In genomic region chr2:3127279-3127690, GRCh38 we compare ENCODE assay signal across 10 cellular contexts.
A peak's percentile ranks its signal among the peaks of the same experiment; 100 is the strongest.
DNase-seq lines count a peak whose midpoint lies in the region; ATAC-seq lines count a peak whose summit lies in the region.
"Had no signal": no experiment of that assay in that cellular context is flagged by ENCODE, and none has a peak within 500 bp of the region (broad histone marks: within the 10 kb centered on the region; RNA-seq: fewer than 3 reads in every experiment).

No MANE protein-coding gene starts in this region.

- POLR2A ChIA-PET in activated CD4-positive, alpha-beta memory T cell treated with anti-CD3 and anti-CD28 coated beads for 36 hours (lab: Charles Lee): interaction anchor here (1.5 kb wide), 1 partner anchor 96 kb away, joined by 5 read pairs; no protein-coding TSS in a partner anchor
- POLR2A ChIA-PET in activated CD4-positive, alpha-beta memory T cell treated with anti-CD3 and anti-CD28 coated beads, Interleukin-2, amount 10 ng/mL, durations not matched to agents 7 days and 5 days (lab: Charles Lee): interaction anchor here (1.0 kb wide), 1 partner anchor 9 kb away, joined by 3 read pairs; no protein-coding TSS in a partner anchor
- POLR2A ChIA-PET in naive thymus-derived CD4-positive, alpha-beta T cell (lab: Charles Lee): no interaction called here

- no peak overlapping the region for H3K4me3 ChIP-seq in naive thymus-derived CD4-positive, alpha-beta T cell (ENCODE audit: low read length)

- no peaks in the 10 kb centered on the region for H3K4me1 ChIP-seq in naive thymus-derived CD4-positive, alpha-beta T cell (ENCODE audit: control insufficient read depth in 2 of 2, insufficient read depth in 2 of 2, low read length in 2 of 2)
- H3K4me1 ChIP-seq: parathyroid adenoma had no signal

- ATAC-seq in HG02678 (IDR thresholded peaks at IDR 0.05; ENCODE audit: unreplicated experiment): peak; percentile 50
- ATAC-seq in naive thymus-derived CD4-positive, alpha-beta T cell: peak; percentile 53
- ATAC-seq in GM18517 (IDR thresholded peaks at IDR 0.05; ENCODE audit: unreplicated experiment): no peak

- H3K27me3 Mint-ChIP-seq in activated CD4-positive, alpha-beta memory T cell treated with anti-CD3 and anti-CD28 coated beads for 36 hours: peaks cover 1% of the 10 kb centered on the region
- H3K27me3 Mint-ChIP-seq in activated CD4-positive, alpha-beta memory T cell treated with anti-CD3 and anti-CD28 coated beads, Interleukin-2, amount 10 ng/mL, durations not matched to agents 7 days and 5 days: no peaks in the 10 kb centered on the region
- peaks cover 0 to 15% (median 3%) of the 10 kb centered on the region in 5 donors for H3K27me3 Mint-ChIP-seq in naive thymus-derived CD4-positive, alpha-beta T cell

- H3K9me3 ChIP-seq in naive thymus-derived CD4-positive, alpha-beta T cell (ENCODE audit: control insufficient read depth in 2 of 3, low read length in 3 of 3): no peaks in the 10 kb centered on the region

- H3K36me3 ChIP-seq in naive thymus-derived CD4-positive, alpha-beta T cell (ENCODE audit: control insufficient read depth in 2 of 3, insufficient read depth in 3 of 3, low read length in 3 of 3): no peaks in the 10 kb centered on the region

- H3K27ac Mint-ChIP-seq in activated CD4-positive, alpha-beta memory T cell treated with anti-CD3 and anti-CD28 coated beads for 36 hours: peak overlapping the region; percentile 33
- H3K27ac Mint-ChIP-seq in activated CD4-positive, alpha-beta memory T cell treated with anti-CD3 and anti-CD28 coated beads, Interleukin-2, amount 10 ng/mL, durations not matched to agents 7 days and 5 days: no peak overlapping the region
- H3K27ac Mint-ChIP-seq in naive thymus-derived CD4-positive, alpha-beta T cell: peak overlapping the region in 8 of 9 donors; percentile 36 to 85 (median 62)

- H3K9me3 Mint-ChIP-seq in activated CD4-positive, alpha-beta memory T cell treated with anti-CD3 and anti-CD28 coated beads for 36 hours: no peaks in the 10 kb centered on the region
- H3K9me3 Mint-ChIP-seq in activated CD4-positive, alpha-beta memory T cell treated with anti-CD3 and anti-CD28 coated beads, Interleukin-2, amount 10 ng/mL, durations not matched to agents 7 days and 5 days: no peaks in the 10 kb centered on the region
- H3K9me3 Mint-ChIP-seq in naive thymus-derived CD4-positive, alpha-beta T cell: peaks cover 0 to 2% (median 0%) of the 10 kb centered on the region in 11 donors

- H3K4me3 Mint-ChIP-seq in activated CD4-positive, alpha-beta memory T cell treated with anti-CD3 and anti-CD28 coated beads for 36 hours: no peak overlapping the region
- no peak overlapping the region for H3K4me3 Mint-ChIP-seq in activated CD4-positive, alpha-beta memory T cell treated with anti-CD3 and anti-CD28 coated beads, Interleukin-2, amount 10 ng/mL, durations not matched to agents 7 days and 5 days
- H3K4me3 Mint-ChIP-seq in naive thymus-derived CD4-positive, alpha-beta T cell: peak overlapping the region in 9 of 10 donors; percentile 40 to 72 (median 52)

- peak; percentile 14 for DNase-seq in activated CD4-positive, alpha-beta memory T cell treated with anti-CD3 and anti-CD28 coated beads for 36 hours
- no peak for DNase-seq in activated CD4-positive, alpha-beta memory T cell treated with anti-CD3 and anti-CD28 coated beads, Interleukin-2, amount 10 ng/mL, durations not matched to agents 7 days and 5 days
- DNase-seq in SHP77 treated with DMSO at 0.1 percent for 48 hours (lab: John Stamatoyannopoulos, UW) (peak; percentile 62), NCI-H187 (lab: John Stamatoyannopoulos, UW) (no peak), mucosa of gallbladder (ENCODE audit: low spot score) (no peak)
- DNase-seq in naive thymus-derived CD4-positive, alpha-beta T cell: peak in 3 of 9 donors; percentile 7 to 18 (median 14)
- DNase-seq: activated CD4-positive, CD25-positive, alpha-beta regulatory T cell treated with anti-CD3 and anti-CD28 coated beads, Interleukin-2, amount 50 U/mL, for 72 hours had no signal

- CTCF ChIA-PET in activated CD4-positive, alpha-beta memory T cell treated with anti-CD3 and anti-CD28 coated beads for 36 hours (lab: Charles Lee): no interaction called here
- CTCF ChIA-PET in activated CD4-positive, alpha-beta memory T cell treated with anti-CD3 and anti-CD28 coated beads, Interleukin-2, amount 10 ng/mL, durations not matched to agents 7 days and 5 days (lab: Charles Lee): no interaction called here
- CTCF ChIA-PET in naive thymus-derived CD4-positive, alpha-beta T cell (lab: Charles Lee): no interaction called here

- no peaks in the 10 kb centered on the region for H3K27me3 ChIP-seq in naive thymus-derived CD4-positive, alpha-beta T cell (ENCODE audit: control insufficient read depth in 2 of 2, insufficient read depth in 2 of 2, low read length in 2 of 2)

- no peak overlapping the region for H3K27ac ChIP-seq in naive thymus-derived CD4-positive, alpha-beta T cell (ENCODE audit: low read depth, low read length)
- H3K27ac ChIP-seq: parathyroid adenoma had no signal

- no peaks in the 10 kb centered on the region for H3K36me3 Mint-ChIP-seq in activated CD4-positive, alpha-beta memory T cell treated with anti-CD3 and anti-CD28 coated beads for 36 hours
- no peaks in the 10 kb centered on the region for H3K36me3 Mint-ChIP-seq in activated CD4-positive, alpha-beta memory T cell treated with anti-CD3 and anti-CD28 coated beads, Interleukin-2, amount 10 ng/mL, durations not matched to agents 7 days and 5 days (ENCODE audit: low read depth)
- H3K36me3 Mint-ChIP-seq in naive thymus-derived CD4-positive, alpha-beta T cell: peaks cover 0 to 5% (median 0%) of the 10 kb centered on the region in 5 donors

- H3K4me1 Mint-ChIP-seq in activated CD4-positive, alpha-beta memory T cell treated with anti-CD3 and anti-CD28 coated beads for 36 hours (ENCODE audit: low read depth): no peaks in the 10 kb centered on the region
- no peaks in the 10 kb centered on the region for H3K4me1 Mint-ChIP-seq in activated CD4-positive, alpha-beta memory T cell treated with anti-CD3 and anti-CD28 coated beads, Interleukin-2, amount 10 ng/mL, durations not matched to agents 7 days and 5 days
- peaks cover 0 to 5% (median 0%) of the 10 kb centered on the region in 7 donors for H3K4me1 Mint-ChIP-seq in naive thymus-derived CD4-positive, alpha-beta T cell

- intact Hi-C loops in activated CD4-positive, alpha-beta memory T cell treated with anti-CD3 and anti-CD28 coated beads for 36 hours (cut with micrococcal nuclease): no loop called here
- intact Hi-C loops in naive thymus-derived CD4-positive, alpha-beta T cell (cut with micrococcal nuclease): no loop called here

Comparison
In these comparisons a context has a peak if more than half of its experiments do, and no peak if none do; other contexts are left out.
1. DNase-seq: peak in activated CD4-positive, alpha-beta memory T cell treated with anti-CD3 and anti-CD28 coated beads for 36 hours (single experiment) and SHP77 treated with DMSO at 0.1 percent for 48 hours (single experiment); none in activated CD4-positive, alpha-beta memory T cell treated with anti-CD3 and anti-CD28 coated beads, Interleukin-2, amount 10 ng/mL, durations not matched to agents 7 days and 5 days (single experiment), NCI-H187 (0 of 2) and mucosa of gallbladder (single experiment).
2. H3K4me3 Mint-ChIP-seq: peak in naive thymus-derived CD4-positive, alpha-beta T cell (9 of 10); none in activated CD4-positive, alpha-beta memory T cell treated with anti-CD3 and anti-CD28 coated beads for 36 hours (single experiment) and activated CD4-positive, alpha-beta memory T cell treated with anti-CD3 and anti-CD28 coated beads, Interleukin-2, amount 10 ng/mL, durations not matched to agents 7 days and 5 days (single experiment).